ENCODE assay signal across 2 cellular contexts in genomic region chr20:63451821-63452220, GRCh38.
TF ChIP-seq lines count a peak whose summit lies in the region.

No MANE protein-coding gene starts in this region.

TF ChIP-seq in HepG2, 621 proteins besides CTCF, POLR2A, EP300 and RAD21:
- TF ChIP-seq KAT8 (CRISPR knock-in tag; IDR thresholded peaks at IDR 0.05) (no peak), ZNF567 (CRISPR knock-in tag; IDR thresholded peaks at IDR 0.05; ENCODE audit: borderline replicate concordance) (no peak), TBP (CRISPR knock-in tag; IDR thresholded peaks at IDR 0.05) (no peak), FUBP1 (CRISPR knock-in tag; IDR thresholded peaks at IDR 0.05; ENCODE audit: borderline replicate concordance) (no peak), DZIP1 (CRISPR knock-in tag; IDR thresholded peaks at IDR 0.05) (0 out of 2 replicates have a peak, but pooled peaks have one; percentile 19), MZF1 (CRISPR knock-in tag; IDR thresholded peaks at IDR 0.05; ENCODE audit: borderline replicate concordance) (no peak), ZNF251 (CRISPR knock-in tag; IDR thresholded peaks at IDR 0.05) (no peak), STAT6 (CRISPR knock-in tag; IDR thresholded peaks at IDR 0.05; ENCODE audit: borderline replicate concordance) (no peak)
TF ChIP-seq in HepG2: peak in this region for 1.

TF ChIP-seq in H1, 55 proteins besides CTCF, POLR2A, EP300 and RAD21:
- no peak for TF ChIP-seq POU5F1 (IDR thresholded peaks at IDR 0.05; ENCODE audit: low read depth, low read length)
- TF ChIP-seq E2F6 (IDR thresholded peaks at IDR 0.05) = no peak
- no peak for TF ChIP-seq CREB1 (IDR thresholded peaks at IDR 0.05)
- no peak for TF ChIP-seq TEAD4 (IDR thresholded peaks at IDR 0.05; ENCODE audit: low read depth, low read length)
- no peak for TF ChIP-seq KDM5A (IDR thresholded peaks at IDR 0.05; ENCODE audit: low read length)
- TF ChIP-seq RFX5 (IDR thresholded peaks at IDR 0.05; ENCODE audit: borderline replicate concordance, low read depth, low read length) = no peak
